In genomic region chr4:125649452-125649851, GRCh38 we compare ENCODE assay signal across 27 cellular contexts.
"Had no signal": no experiment of that assay in that cellular context is flagged by ENCODE, and none has a peak within 500 bp of the region (broad histone marks: within the 10 kb centered on the region; RNA-seq: fewer than 3 reads in every experiment).

No MANE protein-coding gene starts in this region.

- H3K27me3 Mint-ChIP-seq: IgD-negative memory B cell had no signal

- H3K9me3 ChIP-seq: SJSA1 had no signal

- ATAC-seq: K562 had no signal

- H3K9ac ChIP-seq: KMS-11 had no signal

- H3K27me3 ChIP-seq: SJSA1 had no signal

- H3K36me3 ChIP-seq: SJSA1 had no signal

- H3K4me3 Mint-ChIP-seq: IgD-negative memory B cell had no signal

- H3K4me2 ChIP-seq: KMS-11 had no signal

- H3K27ac ChIP-seq: KMS-11, SJSA1, SK-N-MC had no signal

- H3K27ac Mint-ChIP-seq: IgD-negative memory B cell had no signal

- FAIRE-seq: K562, RCC 7860 had no signal

- DNase-seq: Kasumi-1, MM.1S, MV-4-11, NCI-H1092, NCI-H1105 treated with DMSO at 0.1 percent for 48 hours, NCI-H1417 treated with DMSO at 0.1 percent for 48 hours, NCI-H146, NCI-H1694 treated with DMSO at 0.1 percent for 48 hours, NCI-H2029, NCI-H2081 treated with DMSO at 0.1 percent for 48 hours, NCI-H2171, NCI-H226, NCI-H446, NCI-H510A, NCI-H524 treated with DMSO at 0.1 percent for 48 hours, NCI-H69, NCI-H774, Right ventricle myocardium superior, RPMI8226, SIG-M5, T-helper 1 cell had no signal

- H3K36me3 Mint-ChIP-seq: IgD-negative memory B cell had no signal

- H3K4me1 Mint-ChIP-seq: IgD-negative memory B cell had no signal

- H3K4me3 ChIP-seq: K562, SJSA1, SK-N-MC had no signal
